ENCODE assay signal across 1 cellular context in genomic region chr1:19021845-19022244, GRCh38.
TF ChIP-seq lines count a peak whose summit lies in the region.

No MANE protein-coding gene starts in this region.

TF ChIP-seq in H1, 55 proteins besides CTCF, POLR2A, EP300 and RAD21:
- TF ChIP-seq ZNF274 (IDR thresholded peaks at IDR 0.05; ENCODE audit: borderline replicate concordance, extremely low read depth, low read length) (no peak), SAP30 (IDR thresholded peaks at IDR 0.05; ENCODE audit: insufficient read depth, insufficient replicate concordance, low read length) (no peak), YY1 (IDR thresholded peaks at IDR 0.05; ENCODE audit: low read depth, low read length) (no peak), KDM5A (IDR thresholded peaks at IDR 0.05; ENCODE audit: low read length) (no peak), EZH2 (IDR thresholded peaks at IDR 0.05; ENCODE audit: low read depth, low read length, severe bottlenecking) (no peak), ASH2L (IDR thresholded peaks at IDR 0.05; ENCODE audit: low read length) (no peak), SP4 (IDR thresholded peaks at IDR 0.05; ENCODE audit: low read length) (no peak), CBX8 (IDR thresholded peaks at IDR 0.05; ENCODE audit: borderline replicate concordance, low read depth, low read length) (no peak), SIRT6 (IDR thresholded peaks at IDR 0.05; ENCODE audit: low read length) (no peak), JUN (IDR thresholded peaks at IDR 0.05; ENCODE audit: low read depth, low read length) (no peak), POLR2AphosphoS5 (IDR thresholded peaks at IDR 0.05; ENCODE audit: low read depth, low read length) (no peak), JUND (IDR thresholded peaks at IDR 0.05; ENCODE audit: low read length) (no peak)
